Comparison of ENCODE assay signal across 2 cellular contexts in genomic region chr12:132408001-132408400, GRCh38.
TF ChIP-seq lines count a peak whose summit lies in the region.

No MANE protein-coding gene starts in this region.

TF ChIP-seq in SK-N-SH, 30 proteins besides CTCF, POLR2A, EP300 and RAD21:
- no peak for TF ChIP-seq REST (IDR thresholded peaks at IDR 0.05; ENCODE audit: low read depth, low read length)
- no peak for TF ChIP-seq ELF1 (IDR thresholded peaks at IDR 0.05)
- no peak for TF ChIP-seq RXRA (IDR thresholded peaks at IDR 0.05; ENCODE audit: borderline replicate concordance, low read depth)
- TF ChIP-seq USF2 (IDR thresholded peaks at IDR 0.05; ENCODE audit: borderline replicate concordance, low read depth, low read length), result no peak
- no peak for TF ChIP-seq ZBTB33 (IDR thresholded peaks at IDR 0.05; ENCODE audit: borderline replicate concordance, low read depth)

TF ChIP-seq in SK-N-SH treated with all-trans-retinoic acid at 6 μM for 48 hours, 23 proteins besides CTCF, POLR2A, EP300 and RAD21 (continued from another document):
- no peak for TF ChIP-seq PATZ1 (CRISPR knock-in tag; IDR thresholded peaks at IDR 0.05; ENCODE audit: borderline replicate concordance)
- no peak for TF ChIP-seq TCF4 (CRISPR knock-in tag; IDR thresholded peaks at IDR 0.05; ENCODE audit: borderline replicate concordance)
- TF ChIP-seq ZFP30 (CRISPR knock-in tag; IDR thresholded peaks at IDR 0.05), result no peak
- no peak for TF ChIP-seq RARB (CRISPR knock-in tag; IDR thresholded peaks at IDR 0.05)
- TF ChIP-seq CSDC2 (CRISPR knock-in tag; IDR thresholded peaks at IDR 0.05), result no peak
- no peak for TF ChIP-seq TSHZ2 (CRISPR knock-in tag; IDR thresholded peaks at IDR 0.05)
TF ChIP-seq in SK-N-SH treated with all-trans-retinoic acid at 6 μM for 48 hours: peak in this region for 0.
